ENCODE assay signal across 11 cellular contexts in genomic region chr17:35052780-35053179, GRCh38. TPM values are rescaled to one million over a fixed set of nuclear protein-coding genes. Genes with fewer than 3 reads are reported as not detected.
DNase-seq lines count a peak whose midpoint lies in the region; ATAC-seq and TF ChIP-seq lines count a peak whose summit lies in the region.
"Had no signal": no experiment of that assay in that cellular context is flagged by ENCODE, and none has a peak within 500 bp of the region (broad histone marks: within the 10 kb centered on the region; RNA-seq: fewer than 3 reads in every experiment).

No MANE protein-coding gene starts in this region.

- DNase-seq in brain microvascular endothelial cell (no peak), hypothalamus (lab: John Stamatoyannopoulos, UW) (no peak), SHP77 treated with DMSO at 0.1 percent for 48 hours (lab: John Stamatoyannopoulos, UW) (no peak)
- no peak for DNase-seq in naive thymus-derived CD4-positive, alpha-beta T cell
- DNase-seq: NCI-H2171; stimulated activated CD4-positive, alpha-beta T cell treated with anti-CD3 and anti-CD28 coated beads, Interleukin-2, amount 100 ng/mL, for 24 hours; stimulated activated naive CD4-positive, alpha-beta T cell treated with Interleukin-2 at 50 U/mL for 16 hours had no signal

- POLR2A ChIA-PET in naive thymus-derived CD4-positive, alpha-beta T cell (lab: Charles Lee): interaction anchor here (0.6 to 10.3 kb wide), 9 partner anchors 9 to 523 kb away, joined by 3 to 132 read pairs (median 6); partner anchors contain the start of genes CCT6B, RFFL and ZNF830

- H3K36me3 ChIP-seq in BLaER1 (no peaks in the 10 kb centered on the region), HUES48 (ENCODE audit: control insufficient read depth, insufficient read depth, low read length) (no peaks in the 10 kb centered on the region), brain microvascular endothelial cell (replicated peaks) (no peaks in the 10 kb centered on the region)
- no peaks in the 10 kb centered on the region for H3K36me3 ChIP-seq in naive thymus-derived CD4-positive, alpha-beta T cell (ENCODE audit: control insufficient read depth in 2 of 3, insufficient read depth in 3 of 3, low read length in 3 of 3)

- CTCF ChIA-PET in naive thymus-derived CD4-positive, alpha-beta T cell (lab: Charles Lee): interaction anchor here (0.9 to 3.5 kb wide), 5 partner anchors 11 to 43 kb away, joined by 3 to 16 read pairs (median 4); partner anchors contain the start of gene RFFL

- peaks cover 10 to 43% (median 22%) of the 10 kb centered on the region in 5 donors for H3K36me3 Mint-ChIP-seq in naive thymus-derived CD4-positive, alpha-beta T cell

- H4K20me1 ChIP-seq in BLaER1: no peaks in the 10 kb centered on the region

- intact Hi-C loops in naive thymus-derived CD4-positive, alpha-beta T cell (cut with micrococcal nuclease): loop anchor here in 1 of 2 donors (1.0 kb wide), 2 partner anchors 11 to 37 kb away; partner anchors contain the start of gene RFFL

- peak overlapping the region; percentile 80 for H3K4me2 ChIP-seq in BLaER1

- H3K27me3 ChIP-seq in BLaER1 (no peaks in the 10 kb centered on the region), HUES48 (ENCODE audit: control insufficient read depth, insufficient read depth, low read length) (no peaks in the 10 kb centered on the region), brain microvascular endothelial cell (replicated peaks) (no peaks in the 10 kb centered on the region)
- no peaks in the 10 kb centered on the region for H3K27me3 ChIP-seq in naive thymus-derived CD4-positive, alpha-beta T cell (ENCODE audit: control insufficient read depth in 2 of 2, insufficient read depth in 2 of 2, low read length in 2 of 2)

- in situ Hi-C loops in brain microvascular endothelial cell (cut with HindIII; ENCODE audit: low pct_ligation_motif_present, low sequenced_read_pairs): no loop called here

- peak overlapping the region; percentile 83 to 99 (median 94) for H3K27ac Mint-ChIP-seq in naive thymus-derived CD4-positive, alpha-beta T cell

- H3K4me3 ChIP-seq in BLaER1 (no peak overlapping the region), HUES48 (ENCODE audit: low read depth, low read length) (no peak overlapping the region), brain microvascular endothelial cell (ENCODE audit: low read depth, low read length) (no peak overlapping the region)
- peak overlapping the region; percentile 21 for H3K4me3 ChIP-seq in naive thymus-derived CD4-positive, alpha-beta T cell (ENCODE audit: low read length)

- ATAC-seq in naive thymus-derived CD4-positive, alpha-beta T cell: no peak
- no peak for ATAC-seq in GM21737 (IDR thresholded peaks at IDR 0.05; ENCODE audit: unreplicated experiment)
- no peak for ATAC-seq in HG03571 (IDR thresholded peaks at IDR 0.05; ENCODE audit: unreplicated experiment)

- H3K9me3 Mint-ChIP-seq in naive thymus-derived CD4-positive, alpha-beta T cell: peaks cover 0 to 9% (median 0%) of the 10 kb centered on the region in 11 donors

- peaks cover 63 to 88% (median 78%) of the 10 kb centered on the region in 7 donors for H3K4me1 Mint-ChIP-seq in naive thymus-derived CD4-positive, alpha-beta T cell

- H3K9ac ChIP-seq in BLaER1 (no peak overlapping the region), HUES48 (ENCODE audit: low read depth, low read length) (no peak overlapping the region)

- no peaks in the 10 kb centered on the region for H3K27me3 Mint-ChIP-seq in naive thymus-derived CD4-positive, alpha-beta T cell

- no peaks in the 10 kb centered on the region for H3K9me3 ChIP-seq in BLaER1
- H3K9me3 ChIP-seq in HUES48 (ENCODE audit: control insufficient read depth, insufficient read depth, low read length): no peaks in the 10 kb centered on the region
- H3K9me3 ChIP-seq in naive thymus-derived CD4-positive, alpha-beta T cell (ENCODE audit: control insufficient read depth in 2 of 3, low read length in 3 of 3): no peaks in the 10 kb centered on the region

- H3K4me1 ChIP-seq in BLaER1 (peaks cover 33% of the 10 kb centered on the region), HUES48 (ENCODE audit: control insufficient read depth, insufficient read depth, low read length) (peaks cover 19% of the 10 kb centered on the region)
- H3K4me1 ChIP-seq in naive thymus-derived CD4-positive, alpha-beta T cell (ENCODE audit: control insufficient read depth in 2 of 2, insufficient read depth in 2 of 2, low read length in 2 of 2): peaks cover 56 to 62% of the 10 kb centered on the region in 2 donors

- H3K27ac ChIP-seq in BLaER1 (no peak overlapping the region), HUES48 (ENCODE audit: low read depth, low read length) (peak overlapping the region; percentile 55), brain microvascular endothelial cell (peak overlapping the region; percentile 1)
- peak overlapping the region; percentile 68 for H3K27ac ChIP-seq in naive thymus-derived CD4-positive, alpha-beta T cell (ENCODE audit: low read depth, low read length)

- TF ChIP-seq CTCF in brain microvascular endothelial cell (IDR thresholded peaks at IDR 0.05; ENCODE audit: low read depth, low read length, missing control alignments): no peak

- H3K4me3 Mint-ChIP-seq in naive thymus-derived CD4-positive, alpha-beta T cell: peak overlapping the region; percentile 6 to 82 (median 74)

RNA-seq across cellular contexts. Expression of gene RFFL, which starts 10.7 kb away (rescaled TPM):
- 10 to 100 TPM; 45.0 to 74.7 (median 55.7) TPM for total RNA-seq in naive thymus-derived CD4-positive, alpha-beta T cell
- 10 to 100 TPM; 36.4 to 47.1 TPM for polyA plus RNA-seq in naive thymus-derived CD4-positive, alpha-beta T cell
